ENCODE assay signal across 6 cellular contexts in the genomic region with DNA sequence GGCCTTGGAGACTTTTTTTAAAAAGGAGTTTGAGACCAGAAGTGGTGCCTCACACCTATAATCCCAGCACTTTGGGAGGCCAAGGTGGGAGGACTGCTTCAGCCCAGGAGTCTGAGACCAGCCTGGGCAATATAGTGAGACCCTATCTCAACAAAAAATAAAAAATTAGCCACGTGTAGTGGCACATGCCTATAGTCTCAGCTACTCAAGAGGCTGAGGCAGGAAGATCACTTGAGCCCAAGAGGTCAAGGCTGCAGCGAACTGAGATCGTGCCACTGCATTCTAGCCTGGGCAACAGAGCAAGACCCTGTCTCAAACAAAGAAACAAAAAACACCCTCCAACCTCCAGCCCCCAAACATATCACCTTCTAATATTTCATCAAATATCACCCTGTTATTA. TPM values are rescaled to one million over a fixed set of nuclear protein-coding genes. Genes with fewer than 3 reads are reported as not detected.
DNase-seq lines count a peak whose midpoint lies in the region; ATAC-seq, FAIRE-seq and TF ChIP-seq lines count a peak whose summit lies in the region.
"Not testable (repeated sequence)": the region's sequence is repeated elsewhere in the genome, so short reads cannot be mapped to it uniquely, and the experiment has no call there.

No MANE protein-coding gene starts in this region.

- H3K4me3 Mint-ChIP-seq in astrocyte (ENCODE audit: unreplicated experiment), result not testable (repeated sequence)

- CTCF ChIA-PET in PC-9 (lab: Charles Lee); HepG2 (lab: Yijun Ruan, JAX; ENCODE audit: low intra/inter-chr PET ratio, low total read pairs): not testable (repeated sequence)

- H3K4me3 ChIP-seq in PC-9; astrocyte (ENCODE audit: insufficient read depth, low read depth, low read length); coronary artery; HepG2 (replicated peaks in 1 of 3; ENCODE audit: insufficient read depth in 1 of 3, low read depth in 2 of 3, low read length in 3 of 3): not testable (repeated sequence)
- peak overlapping the region; percentile 41 for H3K4me3 ChIP-seq in neural cell (ENCODE audit: low read length)
- peak overlapping the region; percentile 62 to 75 (median 66) for H3K4me3 ChIP-seq in skeletal muscle tissue (ENCODE audit: low read length in 3 of 3)

- not testable (repeated sequence) for H3K27me3 Mint-ChIP-seq in astrocyte (ENCODE audit: low read depth, unreplicated experiment)

- peaks cover 34% of the 10 kb centered on the region for H3K4me1 ChIP-seq in PC-9 (replicated peaks; ENCODE audit: insufficient read depth)
- peaks cover 18% of the 10 kb centered on the region for H3K4me1 ChIP-seq in astrocyte (ENCODE audit: insufficient read depth, low read length)
- H3K4me1 ChIP-seq in HepG2 (ENCODE audit: insufficient read depth, low read length), result peaks cover 47% of the 10 kb centered on the region
- peaks cover 3 to 30% (median 23%) of the 10 kb centered on the region in 3 donors for H3K4me1 ChIP-seq in skeletal muscle tissue (ENCODE audit: control insufficient read depth in 3 of 3, insufficient read depth in 3 of 3, low read length in 3 of 3)

- peaks cover 21% of the 10 kb centered on the region; the same call in 1 of the 2 replicates for H3K36me3 ChIP-seq in PC-9 (ENCODE audit: low read depth)
- H3K36me3 ChIP-seq in astrocyte (ENCODE audit: insufficient read depth, low read length); HepG2 (replicated peaks in 1 of 2; ENCODE audit: control insufficient read depth in 1 of 2, insufficient read depth in 2 of 2, low read length in 2 of 2); neural cell (ENCODE audit: insufficient read depth, low read length); skeletal muscle tissue (ENCODE audit: control insufficient read depth in 3 of 3, insufficient read depth in 3 of 3, low read length in 3 of 3): not testable (repeated sequence)

- not testable (repeated sequence) for TF ChIP-seq EP300 in HepG2 (IDR thresholded peaks at IDR 0.05; ENCODE audit: low read depth in 2 of 2, low read length in 2 of 2); HepG2 (CRISPR knock-in tag; IDR thresholded peaks at IDR 0.05; ENCODE audit: borderline replicate concordance); neural cell (conservative IDR thresholded peaks at IDR 0.05; ENCODE audit: poor library complexity, severe bottlenecking)

- not testable (repeated sequence) for H3K9me3 Mint-ChIP-seq in astrocyte (ENCODE audit: unreplicated experiment)

- not testable (repeated sequence) for H3K9ac ChIP-seq in astrocyte (ENCODE audit: low read length); HepG2 (ENCODE audit: insufficient read depth, low read depth, low read length)
- H3K9ac ChIP-seq in neural cell (ENCODE audit: low read length) (peak overlapping the region; percentile 41), skeletal muscle tissue (ENCODE audit: low read depth in 1 of 3, low read length in 3 of 3) (peak overlapping the region; percentile 79 to 83 (median 80))

- FAIRE-seq in astrocyte (lab: Jason Lieb, UNC); HepG2 (lab: Jason Lieb, UNC): not testable (repeated sequence)

- H3K9me2 ChIP-seq in PC-9 (ENCODE audit: insufficient read depth); neural cell (ENCODE audit: insufficient read depth, low read length): not testable (repeated sequence)

- H2AFZ ChIP-seq in PC-9; astrocyte (ENCODE audit: low read depth, low read length); HepG2 (ENCODE audit: low read length): not testable (repeated sequence)
- peak overlapping the region; percentile 11 for H2AFZ ChIP-seq in neural cell (ENCODE audit: low read depth, low read length)

- H3K4me1 Mint-ChIP-seq in astrocyte (ENCODE audit: low read depth, unreplicated experiment), result peaks cover 23% of the 10 kb centered on the region

- H3K36me3 Mint-ChIP-seq in astrocyte (ENCODE audit: low read depth, unreplicated experiment), result not testable (repeated sequence)

- H3K27me3 ChIP-seq in PC-9 (ENCODE audit: insufficient read depth, low read depth); astrocyte (ENCODE audit: insufficient read depth, low read length); HepG2 (ENCODE audit: control insufficient read depth in 1 of 2, insufficient read depth in 2 of 2, low read length in 2 of 2); neural cell (ENCODE audit: insufficient read depth, low read depth, low read length); skeletal muscle tissue (ENCODE audit: control insufficient read depth in 3 of 3, insufficient read depth in 3 of 3, low read length in 3 of 3): not testable (repeated sequence)

- DNase-seq in PC-9; astrocyte (ENCODE audit: low read depth); coronary artery (ENCODE audit: low spot score); HepG2 (ENCODE audit: low spot score): not testable (repeated sequence)

- 0 out of 2 replicates have a peak overlapping the region, but pooled peaks have one; percentile 3 for H3K27ac ChIP-seq in PC-9
- not testable (repeated sequence) for H3K27ac ChIP-seq in astrocyte (ENCODE audit: low read depth, low read length); HepG2 (ENCODE audit: extremely low read length, insufficient read depth, low read length)
- peak overlapping the region; percentile 25 to 48 for H3K27ac ChIP-seq in coronary artery
- peak overlapping the region; percentile 82 for H3K27ac ChIP-seq in neural cell (ENCODE audit: low read length)
- H3K27ac ChIP-seq in skeletal muscle tissue (ENCODE audit: low read depth, low read length), result peak overlapping the region; percentile 87

- not testable (repeated sequence) for BruUV-seq in PC-9 (replicated peaks; lab: Mats Ljungman, UMichigan); HepG2 (replicated peaks; lab: Mats Ljungman, UMichigan)

- H3K27ac Mint-ChIP-seq in astrocyte (ENCODE audit: unreplicated experiment), result peak overlapping the region; percentile 30

- POLR2A ChIA-PET in PC-9 (lab: Charles Lee; ENCODE audit: unreplicated experiment); HepG2 (lab: Yijun Ruan, JAX): not testable (repeated sequence)

- H3F3A ChIP-seq in PC-9 (ENCODE audit: insufficient read depth, low read depth), result peaks cover 43% of the 10 kb centered on the region
- not testable (repeated sequence) for H3F3A ChIP-seq in neural cell (ENCODE audit: insufficient read depth, low read length, poor library complexity, severe bottlenecking)

- TF ChIP-seq RAD21 in HepG2 (CRISPR knock-in tag; IDR thresholded peaks at IDR 0.05); neural cell (conservative IDR thresholded peaks at IDR 0.05): not testable (repeated sequence)

- H3K79me2 ChIP-seq in PC-9 (ENCODE audit: low read depth) (peaks cover 44% of the 10 kb centered on the region), astrocyte (ENCODE audit: insufficient read depth, low read length) (peaks cover 41% of the 10 kb centered on the region), HepG2 (ENCODE audit: insufficient read depth, low read length) (peaks cover 55% of the 10 kb centered on the region)
- not testable (repeated sequence) for H3K79me2 ChIP-seq in neural cell (replicated peaks; ENCODE audit: insufficient read depth, low read length)

- not testable (repeated sequence) for ATAC-seq in HepG2

- in situ Hi-C loops in HepG2 (cut with HindIII; ENCODE audit: extremely low pct_ligation_motif_present, low pct_unique_long_range_greater_than_20kb), result not testable (repeated sequence)

- not testable (repeated sequence) for H4K20me1 ChIP-seq in PC-9 (ENCODE audit: insufficient read depth); HepG2 (ENCODE audit: insufficient read depth, low read length); neural cell (ENCODE audit: insufficient read depth)
- peaks cover 14% of the 10 kb centered on the region for H4K20me1 ChIP-seq in astrocyte (ENCODE audit: insufficient read depth, low read length)

- not testable (repeated sequence) for TF ChIP-seq POLR2A in HepG2 (IDR thresholded peaks at IDR 0.05; ENCODE audit: insufficient read depth in 1 of 2, low read depth in 2 of 2, low read length in 2 of 2)

- intact Hi-C loops in PC-9 (cut with micrococcal nuclease; ENCODE audit: unreplicated experiment); HepG2 (cut with micrococcal nuclease; ENCODE audit: unreplicated experiment): not testable (repeated sequence)

- not testable (repeated sequence) for H3K9me3 ChIP-seq in PC-9 (ENCODE audit: insufficient read depth, low read depth); astrocyte (ENCODE audit: insufficient read depth, low read depth, low read length); HepG2 (ENCODE audit: low read length); neural cell (ENCODE audit: low read length); skeletal muscle tissue (ENCODE audit: control insufficient read depth in 3 of 3, low read length in 3 of 3)

- TF ChIP-seq CTCF in PC-9 (conservative IDR thresholded peaks at IDR 0.05); astrocyte (IDR thresholded peaks at IDR 0.05; ENCODE audit: insufficient read depth, low read depth, low read length); coronary artery (IDR thresholded peaks at IDR 0.05); HepG2 (CRISPR knock-in tag; IDR thresholded peaks at IDR 0.05); neural cell (IDR thresholded peaks at IDR 0.05; ENCODE audit: poor library complexity, severe bottlenecking): not testable (repeated sequence)

- not testable (repeated sequence) for H3K4me2 ChIP-seq in PC-9; astrocyte (ENCODE audit: low read length); HepG2 (ENCODE audit: low read depth, low read length)
- peak overlapping the region; percentile 41 for H3K4me2 ChIP-seq in neural cell (ENCODE audit: low read length)

- WGBS in HepG2 (ENCODE audit: low lambda C conversion rate), result 89% methylated on average over 3 of the region's 3 CpGs

RNA-seq across cellular contexts. Expression of a gene that starts 49.4 kb away (rescaled TPM):
- 47.1 and 67.9 TPM in 2 replicates for total RNA-seq in PC-9 (2021)
- 89.4 and 113 TPM in 2 replicates for total RNA-seq in astrocyte
- 40.6 and 51.5 TPM in 2 replicates for total RNA-seq in HepG2 (2016; rRNA removed; fragmentation: Illumina TruSeq; extraction: Trizol)
- 14.0 and 14.6 TPM in 2 replicates for total RNA-seq in HepG2 (2016; cell fraction: cytosol; rRNA removed; fragmentation: Illumina TruSeq; extraction: Trizol; ENCODE audit: low read depth)
- total RNA-seq in HepG2 (2016; cell fraction: insoluble cytoplasmic fraction; rRNA removed; fragmentation: Illumina TruSeq; extraction: Trizol), result 41.6 and 53.9 TPM in 2 replicates
- total RNA-seq in HepG2 (2016; cell fraction: membrane; rRNA removed; fragmentation: Illumina TruSeq; extraction: Trizol), result 20.7 and 21.7 TPM in 2 replicates
- 45.1 and 47.6 TPM in 2 replicates for total RNA-seq in HepG2 (2016; cell fraction: nucleus; rRNA removed; fragmentation: Illumina TruSeq; extraction: Trizol)
- 53.3 and 55.2 TPM in 2 replicates for polyA plus RNA-seq in HepG2 (2011; rRNA removed)
- polyA plus RNA-seq in HepG2 (2011; cell fraction: cytosol; rRNA removed), result 31.0 and 44.8 TPM in 2 replicates
- polyA plus RNA-seq in HepG2 (2011; cell fraction: nucleus; rRNA removed), result 26.5 and 38.0 TPM in 2 replicates
- 47.1 and 62.0 TPM in 2 replicates for polyA plus RNA-seq in HepG2 (2012)
- 4.3 and 4.4 TPM in 2 replicates for polyA plus RNA-seq in HepG2 (2016; cell fraction: cytosol; fragmentation: Illumina TruSeq; extraction: Trizol; ENCODE audit: low read depth)
- 49.2 and 49.9 TPM in 2 replicates for polyA plus RNA-seq in HepG2 (2016; cell fraction: insoluble cytoplasmic fraction; fragmentation: Illumina TruSeq; extraction: Trizol; ENCODE audit: low read depth)
- 12.7 and 13.5 TPM in 2 replicates for polyA plus RNA-seq in HepG2 (2016; cell fraction: membrane; fragmentation: Illumina TruSeq; extraction: Trizol; ENCODE audit: low read depth)
- 51.3 and 57.2 TPM in 2 replicates for polyA plus RNA-seq in HepG2 (2016; cell fraction: nucleus; fragmentation: Illumina TruSeq; extraction: Trizol; ENCODE audit: insufficient read depth, low read depth)
- polyA minus RNA-seq in HepG2 (2011; rRNA and poly(A)+ RNA removed; ENCODE audit: low replicate concordance), result 48.0 and 50.4 TPM in 2 replicates
- 38.7 and 41.0 TPM in 2 replicates for polyA minus RNA-seq in HepG2 (2011; cell fraction: cytosol; rRNA and poly(A)+ RNA removed)
- 71.3 and 106 TPM in 2 replicates for polyA minus RNA-seq in HepG2 (2011; cell fraction: nucleus; rRNA and poly(A)+ RNA removed)
- polyA plus RNA-seq in neural cell, result 187 and 190 TPM in 2 replicates
- 192 and 204 TPM in 2 replicates for polyA minus RNA-seq in neural cell
- 158 TPM for total RNA-seq in skeletal muscle tissue
